Comparison of ENCODE assay signal across 8 cellular contexts in genomic region chr15:68730491-68731317, GRCh38.
A peak's percentile ranks its signal among the peaks of the same experiment; 100 is the strongest.
DNase-seq lines count a peak whose midpoint lies in the region; ATAC-seq, FAIRE-seq and TF ChIP-seq lines count a peak whose summit lies in the region.

No MANE protein-coding gene starts in this region.

- no peak overlapping the region for H3K9ac ChIP-seq in PC-3 (ENCODE audit: low read length)
- H3K9ac ChIP-seq in colonic mucosa (ENCODE audit: low read depth in 2 of 2, low read length in 2 of 2) = no peak overlapping the region
- H3K9ac ChIP-seq in HepG2 (ENCODE audit: insufficient read depth, low read depth, low read length) = no peak overlapping the region

- no peak overlapping the region for H2AFZ ChIP-seq in PC-3 (ENCODE audit: low read length)
- no peak overlapping the region for H2AFZ ChIP-seq in HepG2 (ENCODE audit: low read length)

- no peaks in the 10 kb centered on the region for H3K9me2 ChIP-seq in PC-3 (replicated peaks; ENCODE audit: low read length)

- no peak for TF ChIP-seq POLR2A in HepG2 (IDR thresholded peaks at IDR 0.05; ENCODE audit: insufficient read depth in 1 of 2, low read depth in 2 of 2, low read length in 2 of 2)
- TF ChIP-seq POLR2A in thyroid gland (IDR thresholded peaks at IDR 0.05) = no peak

- intact Hi-C loops in PC-3 (cut with micrococcal nuclease) (loop anchor here (1.0 kb wide), 1 partner anchor 146 kb away; no protein-coding TSS in a partner anchor), colonic mucosa (cut with DNase I) (loop anchor here (2.0 kb wide), 1 partner anchor 144 kb away; no protein-coding TSS in a partner anchor), HepG2 (cut with micrococcal nuclease; ENCODE audit: unreplicated experiment) (loop anchor here (2.0 kb wide), 1 partner anchor 194 kb away; no protein-coding TSS in a partner anchor), thyroid gland (cut with DNase I) (loop anchor here (5.0 kb wide), 1 partner anchor 147 kb away; no protein-coding TSS in a partner anchor)

- FAIRE-seq in HepG2 (lab: Jason Lieb, UNC) = peak; percentile 70

- H3K4me1 ChIP-seq in PC-3 (ENCODE audit: insufficient read depth, low read length) = no peaks in the 10 kb centered on the region
- no peaks in the 10 kb centered on the region for H3K4me1 ChIP-seq in colonic mucosa
- H3K4me1 ChIP-seq in HepG2 (ENCODE audit: insufficient read depth, low read length) = no peaks in the 10 kb centered on the region
- peaks cover 8 to 17% of the 10 kb centered on the region in 2 donors for H3K4me1 ChIP-seq in thyroid gland

- H3K27me3 ChIP-seq in PC-3 (ENCODE audit: low read length) = no peaks in the 10 kb centered on the region
- H3K27me3 ChIP-seq in colonic mucosa = no peaks in the 10 kb centered on the region
- H3K27me3 ChIP-seq in HepG2 (ENCODE audit: control insufficient read depth in 1 of 2, insufficient read depth in 2 of 2, low read length in 2 of 2) = peaks cover 2 to 34% of the 10 kb centered on the region in 2 experiments; a peak in 4 of 5 replicates
- H3K27me3 ChIP-seq in thyroid gland = no peaks in the 10 kb centered on the region

- H3K79me2 ChIP-seq in PC-3 (ENCODE audit: low read length) (no peaks in the 10 kb centered on the region), HepG2 (ENCODE audit: insufficient read depth, low read length) (no peaks in the 10 kb centered on the region)

- no peaks in the 10 kb centered on the region for H3F3A ChIP-seq in PC-3 (ENCODE audit: low read length, unreplicated experiment)

- H3K36me3 ChIP-seq in PC-3 (ENCODE audit: low read depth, low read length) (no peaks in the 10 kb centered on the region), colonic mucosa (no peaks in the 10 kb centered on the region), HepG2 (replicated peaks in 1 of 2; ENCODE audit: control insufficient read depth in 1 of 2, insufficient read depth in 2 of 2, low read length in 2 of 2) (no peaks in the 10 kb centered on the region), thyroid gland (no peaks in the 10 kb centered on the region)

- 20% methylated on average over 12 of the region's 13 CpGs for WGBS in HepG2 (ENCODE audit: low lambda C conversion rate)
- WGBS in thyroid gland, 2 donors = 42 to 53% methylated on average over 11 of the region's 13 CpGs

- peak; percentile 5 to 6 for DNase-seq in AML-193 (lab: John Stamatoyannopoulos, UW)
- peak; percentile 59 for DNase-seq in PC-3
- DNase-seq in colonic mucosa = peak; percentile 35
- peak; percentile 21 for DNase-seq in HepG2 (ENCODE audit: low spot score)
- DNase-seq in thyroid gland = peak; percentile 43 to 46
- DNase-seq in COLO829 (ENCODE audit: low spot score) = no peak

- TF ChIP-seq RAD21 in HepG2 (CRISPR knock-in tag; IDR thresholded peaks at IDR 0.05) = peak; percentile 42; the same call in 1 of the 2 replicates

- ATAC-seq in PC-3 = 0 out of 2 replicates have a peak, but pooled peaks have one; percentile 29
- ATAC-seq in HepG2 = peak; percentile 71
- ATAC-seq in GM18511 (IDR thresholded peaks at IDR 0.05; ENCODE audit: unreplicated experiment) = no peak

- H3K4me2 ChIP-seq in PC-3 (ENCODE audit: low read length) = no peak overlapping the region
- H3K4me2 ChIP-seq in HepG2 (ENCODE audit: low read depth, low read length) = no peak overlapping the region

- no peaks in the 10 kb centered on the region for H4K20me1 ChIP-seq in PC-3 (ENCODE audit: low read length)
- no peaks in the 10 kb centered on the region for H4K20me1 ChIP-seq in HepG2 (ENCODE audit: insufficient read depth, low read length)

- peak; percentile 41 for TF ChIP-seq CTCF in GM12874 (IDR thresholded peaks at IDR 0.05; ENCODE audit: insufficient read depth, low read depth, low read length)
- TF ChIP-seq CTCF in PC-3 (conservative IDR thresholded peaks at IDR 0.05; ENCODE audit: low read depth, low read length) = peak; percentile 66
- peak; percentile 31 for TF ChIP-seq CTCF in colonic mucosa (IDR thresholded peaks at IDR 0.05)
- TF ChIP-seq CTCF in HepG2 (CRISPR knock-in tag; IDR thresholded peaks at IDR 0.05) = peak; percentile 64
- TF ChIP-seq CTCF in thyroid gland (IDR thresholded peaks at IDR 0.05) = peak in 5 of 6 experiments; percentile 26 to 59 (median 46)

- POLR2A ChIA-PET in PC-3 (lab: Charles Lee; ENCODE audit: unreplicated experiment) = no interaction called here
- POLR2A ChIA-PET in HepG2 (lab: Yijun Ruan, JAX) = no interaction called here

- in situ Hi-C loops in HepG2 (cut with HindIII; ENCODE audit: extremely low pct_ligation_motif_present, low pct_unique_long_range_greater_than_20kb) = loop anchor here (5.0 kb wide), 1 partner anchor 147 kb away; no protein-coding TSS in a partner anchor

- TF ChIP-seq EP300 in HepG2 (IDR thresholded peaks at IDR 0.05; ENCODE audit: low read depth in 2 of 2, low read length in 2 of 2) (no peak), HepG2 (CRISPR knock-in tag; IDR thresholded peaks at IDR 0.05; ENCODE audit: borderline replicate concordance) (no peak)

- H3K4me3 ChIP-seq in PC-3 (ENCODE audit: low read length) (no peak overlapping the region), colonic mucosa (no peak overlapping the region), HepG2 (replicated peaks in 1 of 3; ENCODE audit: insufficient read depth in 1 of 3, low read depth in 2 of 3, low read length in 3 of 3) (no peak overlapping the region), thyroid gland (replicated peaks in 1 of 3) (no peak overlapping the region)

- no peaks in the 10 kb centered on the region for H3K9me3 ChIP-seq in PC-3 (ENCODE audit: low read length)
- H3K9me3 ChIP-seq in colonic mucosa = no peaks in the 10 kb centered on the region
- no peaks in the 10 kb centered on the region for H3K9me3 ChIP-seq in HepG2 (ENCODE audit: low read length)
- H3K9me3 ChIP-seq in thyroid gland = no peaks in the 10 kb centered on the region

- BruUV-seq in PC-3 (replicated peaks; lab: Mats Ljungman, UMichigan) (no TSS peak), HepG2 (replicated peaks; lab: Mats Ljungman, UMichigan) (no TSS peak)

- CTCF ChIA-PET in PC-3 (lab: Charles Lee) (no interaction called here), HepG2 (lab: Yijun Ruan, JAX; ENCODE audit: low intra/inter-chr PET ratio, low total read pairs) (interaction anchor here (1.3 to 2.6 kb wide), 2 partner anchors 145 to 194 kb away, joined by 7 to 29 read pairs; no protein-coding TSS in a partner anchor)

- H3K27ac ChIP-seq in PC-3 (ENCODE audit: low read length) (no peak overlapping the region), colonic mucosa (no peak overlapping the region), HepG2 (ENCODE audit: extremely low read length, insufficient read depth, low read length) (no peak overlapping the region), thyroid gland (peak overlapping the region in 2 of 3 donors; percentile 50 to 54)

TF ChIP-seq in HepG2, 621 proteins besides CTCF, POLR2A, EP300 and RAD21 (continues in another document):
- TF ChIP-seq STAG1 (CRISPR knock-in tag; IDR thresholded peaks at IDR 0.05) (peak; percentile 72), ZBTB3 (CRISPR knock-in tag; IDR thresholded peaks at IDR 0.05; ENCODE audit: borderline replicate concordance, low read depth) (no peak), ZNF225 (CRISPR knock-in tag; IDR thresholded peaks at IDR 0.05) (no peak), TEAD3 (CRISPR knock-in tag; optimal IDR thresholded peaks at IDR 0.05; ENCODE audit: borderline replicate concordance) (no peak), ATF5 (CRISPR knock-in tag; IDR thresholded peaks at IDR 0.05; ENCODE audit: low read depth) (no peak), E2F5 (CRISPR knock-in tag; conservative IDR thresholded peaks at IDR 0.05) (no peak), ZNF740 (CRISPR knock-in tag; IDR thresholded peaks at IDR 0.05) (no peak), POLR2AphosphoS5 (IDR thresholded peaks at IDR 0.05; ENCODE audit: low read depth, low read length) (no peak), MXI1 (IDR thresholded peaks at IDR 0.05; ENCODE audit: borderline replicate concordance, low read depth, low read length) (no peak), HOXA7 (CRISPR knock-in tag; IDR thresholded peaks at IDR 0.05) (no peak), SP4 (CRISPR knock-in tag; IDR thresholded peaks at IDR 0.05) (no peak), ZNF124 (CRISPR knock-in tag; IDR thresholded peaks at IDR 0.05) (no peak), ZNF572 (CRISPR knock-in tag; IDR thresholded peaks at IDR 0.05) (0 out of 2 replicates have a peak, but pooled peaks have one; percentile 30), MED1 (CRISPR knock-in tag; IDR thresholded peaks at IDR 0.05) (no peak), SMC3 (IDR thresholded peaks at IDR 0.05; ENCODE audit: low read length) (peak; percentile 76), SIX1 (CRISPR knock-in tag; IDR thresholded peaks at IDR 0.05; ENCODE audit: borderline replicate concordance) (no peak)

Comparison
In these comparisons a context has a peak if more than half of its experiments do, and no peak if none do; other contexts are left out.
1. H3K27ac ChIP-seq: peak in thyroid gland (2 of 3); none in PC-3 (single experiment), colonic mucosa (single experiment) and HepG2 (single experiment).
2. Peak in every context shown above with its lines, with median percentiles within 50 percentile points of each other: CTCF ChIP-seq.